In the genomic region with DNA sequence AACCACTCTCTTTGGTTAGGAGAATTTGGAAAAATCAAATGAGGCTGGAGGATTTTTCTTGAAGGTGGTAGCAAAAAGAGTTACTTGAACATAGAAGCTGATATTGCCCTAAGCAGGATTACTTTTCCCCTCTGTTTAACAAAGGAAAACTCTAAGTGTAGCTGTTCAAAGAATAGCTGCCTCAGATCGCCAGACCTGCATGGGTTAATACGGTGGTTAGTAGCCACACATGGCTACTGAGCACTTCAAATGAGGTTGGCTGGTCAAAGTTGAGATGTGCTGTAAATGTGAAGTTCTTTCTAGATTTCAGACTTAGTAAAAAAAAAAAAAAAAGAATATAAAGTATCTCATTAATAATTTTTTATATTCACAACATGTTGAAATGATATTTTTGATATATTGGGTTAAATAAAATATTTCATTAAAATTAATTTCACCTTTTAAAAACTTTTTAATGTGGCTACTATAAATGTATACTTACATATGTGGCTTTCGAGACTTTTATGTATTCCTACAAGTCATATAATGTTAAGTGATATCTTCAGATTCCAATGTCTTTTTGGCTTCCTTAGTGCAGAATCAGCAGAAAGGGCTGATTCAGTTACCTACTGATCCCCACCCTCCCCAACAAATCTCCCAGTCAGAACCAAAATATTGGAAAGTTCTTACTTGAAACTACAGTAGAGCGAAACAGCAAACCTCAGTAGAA, we compare ENCODE assay signal across 23 cellular contexts. TPM values are rescaled to one million over a fixed set of nuclear protein-coding genes. Genes with fewer than 3 reads are reported as not detected.
DNase-seq lines count a peak whose midpoint lies in the region; ATAC-seq, FAIRE-seq and TF ChIP-seq lines count a peak whose summit lies in the region.
"Had no signal": no experiment of that assay in that cellular context is flagged by ENCODE, and none has a peak within 500 bp of the region (broad histone marks: within the 10 kb centered on the region; RNA-seq: fewer than 3 reads in every experiment).

No MANE protein-coding gene starts in this region.

- DNase-seq in PC-3 (no peak), osteoblast (ENCODE audit: insufficient read length, low spot score, missing footprints) (peak; percentile 44), NCI-H345 treated with DMSO at 0.1 percent for 48 hours (lab: John Stamatoyannopoulos, UW; ENCODE audit: unreplicated experiment) (no peak), SW 1271 (lab: John Stamatoyannopoulos, UW) (no peak)
- no peak for DNase-seq in effector memory CD8-positive, alpha-beta T cell
- DNase-seq in activated naive CD4-positive, alpha-beta T cell treated with anti-CD3 and anti-CD28 coated beads, Interleukin-2, amount 50 U/mL, for 16 hours, result no peak
- DNase-seq: ACHN; Caco-2; CD4-positive, alpha-beta memory T cell; DMS 273 treated with DMSO at 0.1 percent for 48 hours; H7; Kasumi-1; MM.1S; NCI-H1092; NCI-H1436; NCI-H187 treated with DMSO at 0.1 percent for 48 hours; NCI-H510A; NCI-H748 treated with DMSO at 0.1 percent for 48 hours; Peyer's patch had no signal

- peak overlapping the region; percentile 84 for H3K27ac ChIP-seq in PC-3 (ENCODE audit: low read length)
- H3K27ac ChIP-seq in osteoblast (ENCODE audit: low read depth, low read length), result no peak overlapping the region
- H3K27ac ChIP-seq: BLaER1 treated with 17β-estradiol and CSF1 and Interleukin-3, amounts not matched to agents 10 nM and 100 nM; Peyer's patch had no signal

- CTCF ChIA-PET in PC-3 (lab: Charles Lee), result no interaction called here

- H3K36me3 Mint-ChIP-seq in effector memory CD8-positive, alpha-beta T cell (ENCODE audit: insufficient read depth), result peaks cover 24% of the 10 kb centered on the region

- no peaks in the 10 kb centered on the region for H3F3A ChIP-seq in PC-3 (ENCODE audit: low read length, unreplicated experiment)

- H3K79me2 ChIP-seq in PC-3 (ENCODE audit: low read length) (peaks cover 14% of the 10 kb centered on the region), osteoblast (ENCODE audit: insufficient read depth, low read length) (peaks cover 10% of the 10 kb centered on the region)

- H3K9ac ChIP-seq in PC-3 (ENCODE audit: low read length), result no peak overlapping the region
- H3K9ac ChIP-seq: BLaER1 treated with 17β-estradiol and CSF1 and Interleukin-3, amounts not matched to agents 10 nM and 100 nM had no signal

- peak overlapping the region; percentile 58 for H3K4me2 ChIP-seq in PC-3 (ENCODE audit: low read length)
- H3K4me2 ChIP-seq in osteoblast (ENCODE audit: insufficient read depth, low read length), result no peak overlapping the region
- H3K4me2 ChIP-seq: BLaER1 treated with 17β-estradiol and CSF1 and Interleukin-3, amounts not matched to agents 10 nM and 100 nM had no signal

- POLR2A ChIA-PET in PC-3 (lab: Charles Lee; ENCODE audit: unreplicated experiment), result no interaction called here

- H3K27me3 Mint-ChIP-seq in effector memory CD8-positive, alpha-beta T cell, result no peaks in the 10 kb centered on the region
- H3K27me3 Mint-ChIP-seq: CD4-positive, alpha-beta memory T cell had no signal

- no peaks in the 10 kb centered on the region for H3K27me3 ChIP-seq in PC-3 (ENCODE audit: low read length)
- no peaks in the 10 kb centered on the region for H3K27me3 ChIP-seq in osteoblast (ENCODE audit: insufficient read depth, low read length)
- H3K27me3 ChIP-seq: BLaER1 treated with 17β-estradiol and CSF1 and Interleukin-3, amounts not matched to agents 10 nM and 100 nM; Peyer's patch had no signal

- no peak; the same call in 1 of the 2 replicates for ATAC-seq in PC-3
- no peak for ATAC-seq in effector memory CD8-positive, alpha-beta T cell (replicated peaks)
- ATAC-seq: Right ventricle myocardium inferior had no signal

- H3K4me3 Mint-ChIP-seq in effector memory CD8-positive, alpha-beta T cell, result no peak overlapping the region
- H3K4me3 Mint-ChIP-seq: CD4-positive, alpha-beta memory T cell had no signal

- H4K20me1 ChIP-seq in PC-3 (ENCODE audit: low read length), result 0 out of 2 replicates have a peak, but pooled peaks cover under 1% of the 10 kb centered on the region
- H4K20me1 ChIP-seq in osteoblast (ENCODE audit: insufficient read depth, low read length), result no peaks in the 10 kb centered on the region

- peaks cover under 1 to 1% of the 10 kb centered on the region in 2 donors for H3K4me1 Mint-ChIP-seq in effector memory CD8-positive, alpha-beta T cell (ENCODE audit: low read depth in 2 of 2)

- H3K9me3 ChIP-seq in PC-3 (ENCODE audit: low read length) (no peaks in the 10 kb centered on the region), osteoblast (ENCODE audit: low read depth, low read length) (no peaks in the 10 kb centered on the region)
- H3K9me3 ChIP-seq: Caco-2 had no signal

- no peaks in the 10 kb centered on the region for H3K36me3 ChIP-seq in PC-3 (ENCODE audit: low read depth, low read length)
- H3K36me3 ChIP-seq in osteoblast (ENCODE audit: insufficient read depth, low read length), result no peaks in the 10 kb centered on the region
- H3K36me3 ChIP-seq: BLaER1 treated with 17β-estradiol and CSF1 and Interleukin-3, amounts not matched to agents 10 nM and 100 nM; Peyer's patch had no signal

- no TSS peak for BruUV-seq in PC-3 (replicated peaks; lab: Mats Ljungman, UMichigan)

- FAIRE-seq in G401.6 (lab: Jason Lieb, UNC) (peak; percentile 60), endometrium (lab: Jason Lieb, UNC) (peak; percentile 55)

- intact Hi-C loops in PC-3 (cut with micrococcal nuclease), result loop anchor here (1.0 to 5.0 kb wide), 4 partner anchors 51 to 247 kb away; no protein-coding TSS in a partner anchor

- H2AFZ ChIP-seq in PC-3 (ENCODE audit: low read length) (no peak overlapping the region), osteoblast (ENCODE audit: low read length) (no peak overlapping the region)

- H3K9me2 ChIP-seq in PC-3 (replicated peaks; ENCODE audit: low read length), result no peaks in the 10 kb centered on the region

- H3K4me1 ChIP-seq in PC-3 (ENCODE audit: insufficient read depth, low read length) (peaks cover 33% of the 10 kb centered on the region), osteoblast (ENCODE audit: insufficient read depth, low read length) (peaks cover 4% of the 10 kb centered on the region)

- TF ChIP-seq CTCF in PC-3 (conservative IDR thresholded peaks at IDR 0.05; ENCODE audit: low read depth, low read length) (no peak), osteoblast (IDR thresholded peaks at IDR 0.05; ENCODE audit: extremely low read depth, low read depth, low read length) (no peak)

- H3K4me3 ChIP-seq in PC-3 (ENCODE audit: low read length), result peak overlapping the region; percentile 26; the same call in 1 of the 2 replicates
- H3K4me3 ChIP-seq in osteoblast (ENCODE audit: insufficient read depth, low read length), result no peak overlapping the region
- H3K4me3 ChIP-seq: BLaER1 treated with 17β-estradiol and CSF1 and Interleukin-3, amounts not matched to agents 10 nM and 100 nM; Peyer's patch had no signal

- H3K27ac Mint-ChIP-seq in effector memory CD8-positive, alpha-beta T cell, result no peak overlapping the region

- H3K9me3 Mint-ChIP-seq in effector memory CD8-positive, alpha-beta T cell, result no peaks in the 10 kb centered on the region
- H3K9me3 Mint-ChIP-seq: CD4-positive, alpha-beta memory T cell had no signal

RNA-seq across cellular contexts. Expression of a gene that starts 3.3 kb away (rescaled TPM):
- total RNA-seq in PC-3 (2014; rRNA removed) (22.8 and 24.6 TPM in 2 replicates), osteoblast (45.4 and 54.6 TPM in 2 replicates)
